Comparison of ENCODE assay signal across 9 cellular contexts in genomic region chr17:78129385-78130079, GRCh38. TPM values are rescaled to one million over a fixed set of nuclear protein-coding genes. Genes with fewer than 3 reads are reported as not detected.
DNase-seq lines count a peak whose midpoint lies in the region; ATAC-seq and TF ChIP-seq lines count a peak whose summit lies in the region.
"Had no signal": no experiment of that assay in that cellular context is flagged by ENCODE, and none has a peak within 500 bp of the region (broad histone marks: within the 10 kb centered on the region; RNA-seq: fewer than 3 reads in every experiment).

No MANE protein-coding gene starts in this region.

- peak overlapping the region; percentile 97 to 99 for H3K4me3 ChIP-seq in CD4-positive, alpha-beta memory T cell (ENCODE audit: low read length in 2 of 2)
- peak overlapping the region; percentile 74 for H3K4me3 ChIP-seq in OCI-LY1 (ENCODE audit: low read depth, low read length, poor library complexity, severe bottlenecking)

- no peaks in the 10 kb centered on the region for H3K79me2 ChIP-seq in OCI-LY1 (ENCODE audit: insufficient read depth, low read length)

- peak in 4 of 5 donors; percentile 52 to 81 (median 60) for DNase-seq in CD4-positive, alpha-beta memory T cell
- DNase-seq in natural killer cell treated with Interleukin-12 subunit alpha and Interleukin-12 subunit beta and Interleukin-15 and Interleukin-18, amount 100 ng/mL, for 72 hours (ENCODE audit: low spot score): peak; percentile 61

- H3K27ac Mint-ChIP-seq in CD4-positive, alpha-beta memory T cell: peak overlapping the region; percentile 95 to 99 (median 98)
- H3K27ac Mint-ChIP-seq in brain: peak overlapping the region in 2 of 5 experiments; percentile 68 to 70
- H3K27ac Mint-ChIP-seq in natural killer cell treated with Interleukin-12 subunit alpha and Interleukin-12 subunit beta and Interleukin-15 and Interleukin-18, amount 100 ng/mL, for 72 hours: peak overlapping the region; percentile 82 to 94

- H3K36me3 ChIP-seq in CD4-positive, alpha-beta memory T cell (ENCODE audit: insufficient read depth, low read length): peaks cover 34% of the 10 kb centered on the region
- peaks cover 2% of the 10 kb centered on the region; the same call in 1 of the 2 replicates for H3K36me3 ChIP-seq in OCI-LY1 (ENCODE audit: insufficient read depth, low read length)

- peak overlapping the region; percentile 81 for H3K27ac ChIP-seq in CD4-positive, alpha-beta memory T cell (ENCODE audit: low read depth, low read length)
- H3K27ac ChIP-seq in OCI-LY1 (ENCODE audit: low read depth, low read length, poor library complexity, severe bottlenecking): peak overlapping the region; percentile 92

- intact Hi-C loops in CD4-positive, alpha-beta memory T cell (cut with micrococcal nuclease): loop anchor here (1.0 to 5.0 kb wide), 5 partner anchors 8 to 677 kb away; partner anchors contain the start of gene SYNGR2

- H3K4me1 Mint-ChIP-seq in CD4-positive, alpha-beta memory T cell: peaks cover 21 to 78% (median 36%) of the 10 kb centered on the region in 4 donors
- peaks cover 11% of the 10 kb centered on the region for H3K4me1 Mint-ChIP-seq in brain
- peaks cover 34 to 40% of the 10 kb centered on the region in 2 donors for H3K4me1 Mint-ChIP-seq in natural killer cell treated with Interleukin-12 subunit alpha and Interleukin-12 subunit beta and Interleukin-15 and Interleukin-18, amount 100 ng/mL, for 72 hours (ENCODE audit: low read depth in 2 of 2)

- H3K9me2 ChIP-seq in OCI-LY1 (ENCODE audit: low read depth, low read length): no peaks in the 10 kb centered on the region

- no peaks in the 10 kb centered on the region for H3K27me3 ChIP-seq in CD4-positive, alpha-beta memory T cell (ENCODE audit: insufficient read depth, low read length)
- no peaks in the 10 kb centered on the region for H3K27me3 ChIP-seq in OCI-LY1 (ENCODE audit: insufficient read depth, low read length)

- H4K20me1 ChIP-seq in OCI-LY1 (ENCODE audit: insufficient read depth, low read length): no peaks in the 10 kb centered on the region

- CTCF ChIA-PET in CD4-positive, alpha-beta memory T cell (lab: Charles Lee; ENCODE audit: partially characterized antibody): interaction anchor here (0.9 to 5.2 kb wide), 3 partner anchors 15 to 122 kb away, joined by 3 to 30 read pairs (median 3); no protein-coding TSS in a partner anchor

- H3K4me1 ChIP-seq in CD4-positive, alpha-beta memory T cell (ENCODE audit: insufficient read depth, low read length): peaks cover 64% of the 10 kb centered on the region
- peaks cover 87% of the 10 kb centered on the region for H3K4me1 ChIP-seq in OCI-LY1 (ENCODE audit: insufficient read depth, low read length, severe bottlenecking)

- H3K9me3 ChIP-seq in CD4-positive, alpha-beta memory T cell (ENCODE audit: control insufficient read depth in 1 of 2, low read length in 2 of 2): no peaks in the 10 kb centered on the region
- H3K9me3 ChIP-seq in OCI-LY1 (ENCODE audit: low read length): no peaks in the 10 kb centered on the region

- POLR2A ChIA-PET in CD4-positive, alpha-beta memory T cell (lab: Charles Lee; ENCODE audit: partially characterized antibody): interaction anchor here (0.5 to 26.7 kb wide), 25 partner anchors 5 to 1394 kb away, joined by 3 to 1172 read pairs (median 5); partner anchors contain the start of genes C17orf99, TMC6, TMC8 and TNRC6C

- peak overlapping the region; percentile 92 for H3K9ac ChIP-seq in OCI-LY1 (ENCODE audit: low read length)

- peaks cover 0 to 14% (median 0%) of the 10 kb centered on the region in 8 donors for H3K9me3 Mint-ChIP-seq in CD4-positive, alpha-beta memory T cell
- H3K9me3 Mint-ChIP-seq in brain: peaks cover 0 to 9% (median 0%) of the 10 kb centered on the region in 5 experiments
- no peaks in the 10 kb centered on the region for H3K9me3 Mint-ChIP-seq in natural killer cell treated with Interleukin-12 subunit alpha and Interleukin-12 subunit beta and Interleukin-15 and Interleukin-18, amount 100 ng/mL, for 72 hours

- no peaks in the 10 kb centered on the region for H3F3A ChIP-seq in OCI-LY1 (ENCODE audit: insufficient read depth, low read length)

- peak overlapping the region; percentile 93 to 100 (median 99) for H3K4me3 Mint-ChIP-seq in CD4-positive, alpha-beta memory T cell
- peak overlapping the region; percentile 81 to 93 (median 87) for H3K4me3 Mint-ChIP-seq in brain
- H3K4me3 Mint-ChIP-seq in natural killer cell treated with Interleukin-12 subunit alpha and Interleukin-12 subunit beta and Interleukin-15 and Interleukin-18, amount 100 ng/mL, for 72 hours: peak overlapping the region; percentile 93

- H3K27me3 Mint-ChIP-seq in CD4-positive, alpha-beta memory T cell: no peaks in the 10 kb centered on the region
- peaks cover 58% of the 10 kb centered on the region for H3K27me3 Mint-ChIP-seq in brain
- H3K27me3 Mint-ChIP-seq in natural killer cell treated with Interleukin-12 subunit alpha and Interleukin-12 subunit beta and Interleukin-15 and Interleukin-18, amount 100 ng/mL, for 72 hours: no peaks in the 10 kb centered on the region

- H3K36me3 Mint-ChIP-seq in CD4-positive, alpha-beta memory T cell: peaks cover 29 to 51% of the 10 kb centered on the region in 2 donors
- H3K36me3 Mint-ChIP-seq in brain: no peaks in the 10 kb centered on the region
- H3K36me3 Mint-ChIP-seq in natural killer cell treated with Interleukin-12 subunit alpha and Interleukin-12 subunit beta and Interleukin-15 and Interleukin-18, amount 100 ng/mL, for 72 hours: peaks cover 8% of the 10 kb centered on the region

- H3K4me2 ChIP-seq in OCI-LY1 (ENCODE audit: low read length): peak overlapping the region; percentile 89

- no peak overlapping the region for H2AFZ ChIP-seq in OCI-LY1 (ENCODE audit: low read length)

- no peak for ATAC-seq in natural killer cell treated with Interleukin-12 subunit alpha and Interleukin-12 subunit beta and Interleukin-15 and Interleukin-18, amount 100 ng/mL, for 72 hours
- ATAC-seq in GM18870 (IDR thresholded peaks at IDR 0.05; ENCODE audit: unreplicated experiment) (no peak), GM18868 (IDR thresholded peaks at IDR 0.05; ENCODE audit: unreplicated experiment) (no peak), HG02678 (IDR thresholded peaks at IDR 0.05; ENCODE audit: unreplicated experiment) (no peak), HG03196 (IDR thresholded peaks at IDR 0.05; ENCODE audit: unreplicated experiment) (no peak)

- no peak for TF ChIP-seq CTCF in OCI-LY1 (IDR thresholded peaks at IDR 0.05; ENCODE audit: low read length)
- TF ChIP-seq CTCF in brain (conservative IDR thresholded peaks at IDR 0.05): no peak

RNA-seq across cellular contexts. Expression of gene TMC6, which starts 1.0 kb away (rescaled TPM):
- total RNA-seq in CD4-positive, alpha-beta memory T cell: 100 to 1,000 TPM; 697 to 702 TPM
- polyA plus RNA-seq in CD4-positive, alpha-beta memory T cell: 100 to 1,000 TPM; 258 to 300 TPM
- polyA plus RNA-seq in brain (ENCODE audit: insufficient read depth, low read depth, low replicate concordance): 30.3 TPM
- total RNA-seq in natural killer cell treated with Interleukin-12 subunit alpha and Interleukin-12 subunit beta and Interleukin-15 and Interleukin-18, amount 100 ng/mL, for 72 hours: 100 to 1,000 TPM; 282 to 351 TPM

RNA-seq across cellular contexts. Expression of gene TMC8, which starts 1.0 kb away (rescaled TPM):
- 100 to 1,000 TPM; 424 to 430 TPM for total RNA-seq in CD4-positive, alpha-beta memory T cell
- 100 to 1,000 TPM in 1 of 2 donors, 10 to 100 TPM in 1; 77.7 to 172 TPM for polyA plus RNA-seq in CD4-positive, alpha-beta memory T cell
- 0.92 TPM for polyA plus RNA-seq in brain (ENCODE audit: insufficient read depth, low read depth, low replicate concordance)
- total RNA-seq in natural killer cell treated with Interleukin-12 subunit alpha and Interleukin-12 subunit beta and Interleukin-15 and Interleukin-18, amount 100 ng/mL, for 72 hours: 100 to 1,000 TPM in 1 of 2 donors, 10 to 100 TPM in 1; 87.1 to 209 TPM

RNA-seq across cellular contexts. Expression of gene C17orf99, which starts 16.7 kb away (rescaled TPM):
- not detected for total RNA-seq in CD4-positive, alpha-beta memory T cell
- not detected for polyA plus RNA-seq in CD4-positive, alpha-beta memory T cell
- polyA plus RNA-seq in brain (ENCODE audit: insufficient read depth, low read depth, low replicate concordance): not detected
- total RNA-seq in natural killer cell treated with Interleukin-12 subunit alpha and Interleukin-12 subunit beta and Interleukin-15 and Interleukin-18, amount 100 ng/mL, for 72 hours: not detected
- total RNA-seq: G401 had no signal

RNA-seq across cellular contexts. Expression of gene SYNGR2, which starts 38.8 kb away (rescaled TPM):
- 10 to 100 TPM; 60.3 to 61.6 TPM for total RNA-seq in CD4-positive, alpha-beta memory T cell
- 100 to 1,000 TPM; 144 to 234 TPM for polyA plus RNA-seq in CD4-positive, alpha-beta memory T cell
- polyA plus RNA-seq in brain (ENCODE audit: insufficient read depth, low read depth, low replicate concordance): 88.2 TPM
- total RNA-seq in natural killer cell treated with Interleukin-12 subunit alpha and Interleukin-12 subunit beta and Interleukin-15 and Interleukin-18, amount 100 ng/mL, for 72 hours: 100 to 1,000 TPM in 1 of 2 donors, 10 to 100 TPM in 1; 84.9 to 120 TPM

RNA-seq across cellular contexts. Expression of gene TK1, which starts 57.3 kb away (rescaled TPM):
- total RNA-seq in CD4-positive, alpha-beta memory T cell: under 1 TPM in 1 of 2 experiments, not detected in 1; 0.55 TPM
- polyA plus RNA-seq in CD4-positive, alpha-beta memory T cell: 1 to 10 TPM in 1 of 2 donors, under 1 TPM in 1; 0.88 to 1.4 TPM
- polyA plus RNA-seq in brain (ENCODE audit: insufficient read depth, low read depth, low replicate concordance): 45.3 TPM
- total RNA-seq in natural killer cell treated with Interleukin-12 subunit alpha and Interleukin-12 subunit beta and Interleukin-15 and Interleukin-18, amount 100 ng/mL, for 72 hours: 100 to 1,000 TPM in 1 of 2 donors, 10 to 100 TPM in 1; 66.8 to 138 TPM
